ENCODE assay signal across 14 cellular contexts in genomic region chr14:77985235-77985634, GRCh38.
DNase-seq lines count a peak whose midpoint lies in the region; ATAC-seq and TF ChIP-seq lines count a peak whose summit lies in the region.
"Had no signal": no experiment of that assay in that cellular context is flagged by ENCODE, and none has a peak within 500 bp of the region (broad histone marks: within the 10 kb centered on the region; RNA-seq: fewer than 3 reads in every experiment).

No MANE protein-coding gene starts in this region.

- no peak overlapping the region for H3K4me3 ChIP-seq in choroid plexus epithelial cell (ENCODE audit: low read depth, low read length)
- H3K4me3 ChIP-seq: gastroesophageal sphincter, K562 had no signal

- DNase-seq in DMS153 (lab: John Stamatoyannopoulos, UW) (peak; percentile 16), DMS153 treated with DMSO at 0.1 percent for 48 hours (lab: John Stamatoyannopoulos, UW; ENCODE audit: unreplicated experiment) (no peak), NCI-H2171 (lab: John Stamatoyannopoulos, UW) (peak; percentile 60), choroid plexus epithelial cell (ENCODE audit: low read depth) (peak; percentile 23), retina (peak; percentile 73), SHP77 treated with DMSO at 0.1 percent for 48 hours (lab: John Stamatoyannopoulos, UW) (no peak), GOT3 (lab: John Stamatoyannopoulos, UW) (no peak)
- DNase-seq: 8988T; activated CD4-positive, alpha-beta T cell treated with anti-CD3 and anti-CD28 coated beads for 36 hours; NCI-H2107; SW 1271 had no signal

- no peak for TF ChIP-seq CTCF in choroid plexus epithelial cell (conservative IDR thresholded peaks at IDR 0.05; ENCODE audit: low read depth, low read length)

- ATAC-seq in GM18858 (IDR thresholded peaks at IDR 0.05; ENCODE audit: unreplicated experiment) = no peak
- ATAC-seq: activated CD4-positive, alpha-beta T cell treated with anti-CD3 and anti-CD28 coated beads for 36 hours; gastroesophageal sphincter; K562 had no signal

Comparison
In these comparisons a context has a peak if more than half of its experiments do, and no peak if none do; other contexts are left out.
1. DNase-seq: peak in DMS153 (single experiment), NCI-H2171 (single experiment), choroid plexus epithelial cell (single experiment) and retina (single experiment); none in DMS153 treated with DMSO at 0.1 percent for 48 hours (single experiment), SHP77 treated with DMSO at 0.1 percent for 48 hours (single experiment) and GOT3 (single experiment).